In genomic region chr17:58416396-58416795, GRCh38 we compare ENCODE assay signal across 13 cellular contexts. TPM values are rescaled to one million over a fixed set of nuclear protein-coding genes. Genes with fewer than 3 reads are reported as not detected.
DNase-seq lines count a peak whose midpoint lies in the region; ATAC-seq and TF ChIP-seq lines count a peak whose summit lies in the region.
"Had no signal": no experiment of that assay in that cellular context is flagged by ENCODE, and none has a peak within 500 bp of the region (broad histone marks: within the 10 kb centered on the region; RNA-seq: fewer than 3 reads in every experiment).

No MANE protein-coding gene starts in this region.

- peak overlapping the region in 11 of 12 donors; percentile 20 to 61 (median 50) for H3K4me3 ChIP-seq in heart left ventricle
- peak overlapping the region; percentile 30 to 59 (median 43) for H3K4me3 ChIP-seq in right lobe of liver
- peak overlapping the region; percentile 41 for H3K4me3 ChIP-seq in upper lobe of right lung

- peaks cover 0 to 8% (median 0%) of the 10 kb centered on the region in 12 donors for H3K4me1 ChIP-seq in heart left ventricle
- peaks cover 0 to 29% (median 7%) of the 10 kb centered on the region in 4 donors for H3K4me1 ChIP-seq in right lobe of liver
- no peaks in the 10 kb centered on the region for H3K4me1 ChIP-seq in upper lobe of right lung

- H3K27me3 ChIP-seq in heart left ventricle (peaks cover 0 to 18% (median 0%) of the 10 kb centered on the region in 9 donors), right lobe of liver (no peaks in the 10 kb centered on the region), upper lobe of right lung (no peaks in the 10 kb centered on the region)
- H3K27me3 ChIP-seq: thyroid gland had no signal

- DNase-seq in heart left ventricle (no peak), Right ventricle myocardium superior (no peak), cerebellar cortex (ENCODE audit: low spot score) (peak; percentile 16), right lobe of liver (no peak), upper lobe of right lung (no peak), anterior cingulate cortex (lab: John Stamatoyannopoulos, UW) (no peak), GF-D8 (lab: John Stamatoyannopoulos, UW) (no peak)
- DNase-seq: dermis blood vessel endothelial cell, DMS153, midbrain had no signal

- WGBS in heart left ventricle, 4 donors = 50 to 64% (median 55%) methylated on average over 4 of the region's 4 CpGs
- 24% methylated on average over 4 of the region's 4 CpGs for WGBS in right lobe of liver (ENCODE audit: insufficient coverage, low coverage, low lambda C conversion rate, missing lambda C conversion rate)

- H3K9me3 ChIP-seq in heart left ventricle (no peaks in the 10 kb centered on the region), right lobe of liver (no peaks in the 10 kb centered on the region), upper lobe of right lung (no peaks in the 10 kb centered on the region)
- H3K9me3 ChIP-seq: thyroid gland had no signal

- no peak for ATAC-seq in heart left ventricle
- ATAC-seq in Right ventricle myocardium superior (ENCODE audit: poor library complexity) = no peak
- no peak for ATAC-seq in right lobe of liver
- ATAC-seq in upper lobe of right lung = no peak
- no peak for ATAC-seq in HG03469 (IDR thresholded peaks at IDR 0.05; ENCODE audit: unreplicated experiment)
- ATAC-seq: sciatic nerve had no signal

- intact Hi-C loops in heart left ventricle (cut with DNase I) = loop anchor here in 8 of 10 donors (2.0 to 10.0 kb wide), 7 partner anchors 64 to 172 kb away; partner anchors contain the start of genes SUPT4H1 (in 5 of the 8) and TSPOAP1 (in 3 of the 8)
- intact Hi-C loops in Right ventricle myocardium superior (cut with DNase I) = no loop called here
- intact Hi-C loops in right lobe of liver (cut with DNase I) = no loop called here
- intact Hi-C loops in upper lobe of right lung (cut with DNase I) = no loop called here

- H3K27ac ChIP-seq in heart left ventricle (peak overlapping the region in 9 of 12 donors; percentile 29 to 75 (median 54)), right lobe of liver (peak overlapping the region; percentile 53 to 86 (median 74)), upper lobe of right lung (peak overlapping the region; percentile 51)

- H3K36me3 ChIP-seq in heart left ventricle (no peaks in the 10 kb centered on the region), right lobe of liver (no peaks in the 10 kb centered on the region), upper lobe of right lung (no peaks in the 10 kb centered on the region)
- H3K36me3 ChIP-seq: thyroid gland had no signal

- TF ChIP-seq CTCF in heart left ventricle (IDR thresholded peaks at IDR 0.05) (no peak), right lobe of liver (IDR thresholded peaks at IDR 0.05) (no peak), upper lobe of right lung (IDR thresholded peaks at IDR 0.05) (no peak)

- TF ChIP-seq POLR2A in heart left ventricle (IDR thresholded peaks at IDR 0.05) = no peak
- TF ChIP-seq POLR2A in right lobe of liver (IDR thresholded peaks at IDR 0.05) = no peak

RNA-seq across cellular contexts. Expression of gene RNF43, which starts 0.9 kb away (rescaled TPM):
- total RNA-seq in heart left ventricle (1 to 10 TPM; 3.8 to 7.5 (median 5.1) TPM), Right ventricle myocardium superior (3.8 TPM), right lobe of liver (10 to 100 TPM in 2 of 6 experiments, 1 to 10 TPM in 4; 1.7 to 11.5 (median 6.0) TPM), upper lobe of right lung (7.5 TPM)
- 1 to 10 TPM; 1.9 to 2.7 TPM for polyA plus RNA-seq in heart left ventricle
- total RNA-seq: dermis blood vessel endothelial cell had no signal

Comparison
In these comparisons a context has a peak if more than half of its experiments do, and no peak if none do; other contexts are left out.
1. intact Hi-C loops: an anchor here in heart left ventricle (2.0 to 10.0 kb wide); none called in Right ventricle myocardium superior, right lobe of liver and upper lobe of right lung.